In the genomic region with DNA sequence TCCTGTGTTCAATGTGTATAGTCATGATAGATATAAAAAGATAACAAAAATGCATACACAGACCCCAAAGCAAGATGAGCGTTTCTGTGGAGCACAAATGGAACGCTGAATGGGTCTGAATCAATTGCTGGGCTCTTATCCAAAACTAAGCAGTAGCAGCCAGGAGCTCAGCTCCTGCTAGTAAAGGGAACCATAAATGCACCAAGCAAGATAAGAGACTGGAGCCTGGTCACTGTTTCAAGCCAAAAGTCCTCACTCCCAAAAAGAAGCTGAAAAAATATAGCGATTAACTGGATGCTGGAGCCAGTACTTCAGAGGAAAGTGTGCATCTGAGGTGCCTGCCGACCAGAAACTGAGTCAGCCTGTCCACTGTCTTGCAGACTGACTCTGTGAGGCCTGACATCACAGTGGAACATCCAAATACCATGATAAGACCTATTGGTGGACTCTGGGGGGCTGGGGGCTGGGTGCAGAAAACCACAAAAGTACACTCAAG, we compare ENCODE assay signal across 14 cellular contexts.
DNase-seq lines count a peak whose midpoint lies in the region; ATAC-seq and TF ChIP-seq lines count a peak whose summit lies in the region.
"Had no signal": no experiment of that assay in that cellular context is flagged by ENCODE, and none has a peak within 500 bp of the region (broad histone marks: within the 10 kb centered on the region; RNA-seq: fewer than 3 reads in every experiment).

No MANE protein-coding gene starts in this region.

- no peaks in the 10 kb centered on the region for H3K27me3 Mint-ChIP-seq in CD8-positive, alpha-beta T cell (ENCODE audit: low read depth)
- H3K27me3 Mint-ChIP-seq in activated T-cell treated with anti-CD3 and anti-CD28 coated beads, Interleukin-2, amount 50 U/mL, for 72 hours (ENCODE audit: low read depth), result no peaks in the 10 kb centered on the region
- H3K27me3 Mint-ChIP-seq: activated B cell treated with CpG ODN at 0.5 μM for 24 hours had no signal

- no peak overlapping the region for H3K4me3 ChIP-seq in CD8-positive, alpha-beta T cell (ENCODE audit: low read depth, low read length)
- H3K4me3 ChIP-seq in trophoblast cell (ENCODE audit: low read depth, low read length), result no peak overlapping the region
- H3K4me3 ChIP-seq: transverse colon had no signal

- H4K8ac ChIP-seq in trophoblast cell (ENCODE audit: low read depth, low read length), result no peak overlapping the region

- no peak overlapping the region for H3K9ac ChIP-seq in trophoblast cell (ENCODE audit: low read length)

- in situ Hi-C loops in ACHN (cut with HindIII; ENCODE audit: low pct_ligation_motif_present, low pct_unique_long_range_greater_than_20kb, low sequenced_read_pairs), result no loop called here

- peak overlapping the region; percentile 62 for H3K27ac Mint-ChIP-seq in CD8-positive, alpha-beta T cell
- H3K27ac Mint-ChIP-seq in activated T-cell treated with anti-CD3 and anti-CD28 coated beads, Interleukin-2, amount 50 U/mL, for 72 hours, result peak overlapping the region; percentile 100
- H3K27ac Mint-ChIP-seq: activated B cell treated with CpG ODN at 0.5 μM for 24 hours, nephron progenitor cell had no signal

- H3K27ac ChIP-seq in CD8-positive, alpha-beta T cell (ENCODE audit: low read depth, low read length), result no peak overlapping the region
- no peak overlapping the region for H3K27ac ChIP-seq in trophoblast cell (ENCODE audit: low read depth, low read length)
- H3K27ac ChIP-seq: transverse colon had no signal

- H3K18ac ChIP-seq in trophoblast cell (ENCODE audit: low read length), result no peak overlapping the region

- CTCF ChIA-PET in CD8-positive, alpha-beta T cell (lab: Charles Lee), result interaction anchor here (1.4 kb wide), 2 partner anchors 61 to 69 kb away, joined by 4 to 5 read pairs; partner anchors contain the start of gene LRRC8C

- H3K27me3 ChIP-seq in CD8-positive, alpha-beta T cell (ENCODE audit: insufficient read depth, low read length), result no peaks in the 10 kb centered on the region
- H3K27me3 ChIP-seq in trophoblast cell (ENCODE audit: insufficient read depth, low read length), result no peaks in the 10 kb centered on the region
- H3K27me3 ChIP-seq: transverse colon had no signal

- WGBS in trophoblast cell (ENCODE audit: extremely low coverage, insufficient coverage, insufficient read length), result no CpG with 5 or more reads among the region's 4 CpGs

- H3K9me3 Mint-ChIP-seq in CD8-positive, alpha-beta T cell, result no peaks in the 10 kb centered on the region
- peaks cover 0 to 5% of the 10 kb centered on the region in 2 donors for H3K9me3 Mint-ChIP-seq in activated T-cell treated with anti-CD3 and anti-CD28 coated beads, Interleukin-2, amount 50 U/mL, for 72 hours
- H3K9me3 Mint-ChIP-seq: activated B cell treated with CpG ODN at 0.5 μM for 24 hours, nephron progenitor cell had no signal

- H3K4me3 Mint-ChIP-seq in CD8-positive, alpha-beta T cell, result peak overlapping the region; percentile 8
- H3K4me3 Mint-ChIP-seq in activated T-cell treated with anti-CD3 and anti-CD28 coated beads, Interleukin-2, amount 50 U/mL, for 72 hours, result no peak overlapping the region
- H3K4me3 Mint-ChIP-seq: activated B cell treated with CpG ODN at 0.5 μM for 24 hours, nephron progenitor cell had no signal

- no peak overlapping the region for H4K91ac ChIP-seq in trophoblast cell (ENCODE audit: low read depth, low read length)

- H3K4ac ChIP-seq in trophoblast cell (ENCODE audit: low read depth, low read length), result no peak overlapping the region

- no peak overlapping the region for H3K23ac ChIP-seq in trophoblast cell (ENCODE audit: low read length)

- H3K79me1 ChIP-seq in trophoblast cell (ENCODE audit: low read length), result no peaks in the 10 kb centered on the region

- no peak overlapping the region for H2AFZ ChIP-seq in trophoblast cell (ENCODE audit: insufficient read depth, low read length, poor library complexity)

- H4K12ac ChIP-seq in trophoblast cell (ENCODE audit: low read depth, low read length), result no peak overlapping the region

- H3K4me1 Mint-ChIP-seq in CD8-positive, alpha-beta T cell (ENCODE audit: low read depth), result peaks cover 80% of the 10 kb centered on the region
- H3K4me1 Mint-ChIP-seq in activated T-cell treated with anti-CD3 and anti-CD28 coated beads, Interleukin-2, amount 50 U/mL, for 72 hours (ENCODE audit: low read depth), result peaks cover 66% of the 10 kb centered on the region
- H3K4me1 Mint-ChIP-seq: nephron progenitor cell had no signal

- peaks cover 52% of the 10 kb centered on the region for H3K36me3 Mint-ChIP-seq in CD8-positive, alpha-beta T cell
- H3K36me3 Mint-ChIP-seq in activated T-cell treated with anti-CD3 and anti-CD28 coated beads, Interleukin-2, amount 50 U/mL, for 72 hours (ENCODE audit: insufficient read depth in 2 of 2), result peaks cover 14 to 43% of the 10 kb centered on the region in 2 donors

- no peak overlapping the region for H2AK5ac ChIP-seq in trophoblast cell (ENCODE audit: low read length)

- POLR2A ChIA-PET in CD8-positive, alpha-beta T cell (lab: Charles Lee), result interaction anchor here (1.2 kb wide), 1 partner anchor 12 kb away, joined by 3 read pairs; no protein-coding TSS in a partner anchor

- peak overlapping the region; percentile 51 for H3K14ac ChIP-seq in trophoblast cell (ENCODE audit: low read length)

- no peak overlapping the region for H2BK5ac ChIP-seq in trophoblast cell (ENCODE audit: low read depth, low read length, poor library complexity)

- H2BK120ac ChIP-seq in trophoblast cell (ENCODE audit: insufficient read depth, low read length, poor library complexity), result peak overlapping the region; percentile 43

- no peak overlapping the region for H3K4me2 ChIP-seq in trophoblast cell (ENCODE audit: low read length)

- H3K36me3 ChIP-seq in CD8-positive, alpha-beta T cell (ENCODE audit: insufficient read depth, low read length), result no peaks in the 10 kb centered on the region
- H3K36me3 ChIP-seq in trophoblast cell (ENCODE audit: control insufficient read depth in 1 of 2, insufficient read depth in 2 of 2, low read length in 2 of 2), result no peaks in the 10 kb centered on the region
- H3K36me3 ChIP-seq: transverse colon had no signal

- H3K9me3 ChIP-seq in CD8-positive, alpha-beta T cell (ENCODE audit: low read length), result no peaks in the 10 kb centered on the region
- peaks cover 3% of the 10 kb centered on the region for H3K9me3 ChIP-seq in trophoblast cell (ENCODE audit: insufficient read depth, low read depth, low read length)
- H3K9me3 ChIP-seq: transverse colon had no signal

- no peaks in the 10 kb centered on the region for H3K79me2 ChIP-seq in trophoblast cell (ENCODE audit: control insufficient read depth, insufficient read depth, low read length, poor library complexity)

- peak in 1 of 7 experiments; percentile 13 for DNase-seq in CD8-positive, alpha-beta T cell
- DNase-seq in OCI-M1 (lab: John Stamatoyannopoulos, UW) (peak; percentile 88), trophoblast cell (no peak), ACHN (no peak), DMS153 (lab: John Stamatoyannopoulos, UW) (no peak), germinal center (ENCODE audit: low spot score) (no peak)
- DNase-seq in activated T-cell treated with anti-CD3 and anti-CD28 coated beads, Interleukin-2, amount 50 U/mL, for 72 hours, result peak in 1 of 2 donors; percentile 20
- DNase-seq: activated B cell treated with CpG ODN at 0.5 μM for 24 hours, caudate nucleus, Karpas-422, kidney, nephron progenitor cell, transverse colon had no signal

- peak; percentile 45 for ATAC-seq in CD8-positive, alpha-beta T cell
- ATAC-seq in activated T-cell treated with anti-CD3 and anti-CD28 coated beads, Interleukin-2, amount 50 U/mL, for 72 hours (replicated peaks in 1 of 2), result peak; percentile 64 to 69
- ATAC-seq: esophagus mucosa had no signal

- no peak overlapping the region for H2BK12ac ChIP-seq in trophoblast cell (ENCODE audit: low read length)

- intact Hi-C loops in CD8-positive, alpha-beta T cell (cut with DNase I, micrococcal nuclease), result loop anchor here in 1 of 2 experiments (2.0 kb wide), 1 partner anchor 53 kb away; no protein-coding TSS in a partner anchor

- no peak for TF ChIP-seq CTCF in CD8-positive, alpha-beta T cell (IDR thresholded peaks at IDR 0.05)

- peaks cover 38% of the 10 kb centered on the region for H3K4me1 ChIP-seq in CD8-positive, alpha-beta T cell (ENCODE audit: insufficient read depth, low read length)
- no peaks in the 10 kb centered on the region for H3K4me1 ChIP-seq in trophoblast cell (ENCODE audit: control insufficient read depth in 1 of 2, insufficient read depth in 2 of 2, low read length in 2 of 2)
